Comparison of ENCODE assay signal across 19 cellular contexts in the genomic region with DNA sequence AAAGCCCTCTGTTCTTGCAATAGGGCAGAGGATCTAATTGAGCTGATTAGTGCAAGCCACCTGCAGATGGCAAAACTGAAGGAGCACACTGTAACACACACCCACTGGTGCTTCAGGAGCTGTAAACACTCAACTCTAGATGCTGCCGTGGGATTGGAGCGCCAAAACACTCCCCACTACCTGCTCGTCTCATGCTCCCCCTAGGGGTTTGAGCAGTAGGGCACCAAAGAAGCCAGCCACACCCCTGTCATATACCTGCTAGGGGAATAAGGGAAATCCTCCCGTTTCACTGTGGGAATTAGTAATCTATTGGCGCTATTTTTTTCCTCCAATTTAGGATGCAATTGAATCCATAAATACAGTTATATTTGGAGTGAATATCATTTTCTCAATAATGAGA.
"Had no signal": no experiment of that assay in that cellular context is flagged by ENCODE, and none has a peak within 500 bp of the region (broad histone marks: within the 10 kb centered on the region; RNA-seq: fewer than 3 reads in every experiment).

No MANE protein-coding gene starts in this region.

- H3K9me3 Mint-ChIP-seq: activated CD4-positive, alpha-beta memory T cell treated with anti-CD3 and anti-CD28 coated beads for 36 hours; activated naive CD4-positive, alpha-beta T cell treated with anti-CD3 and anti-CD28 coated beads, Interleukin-2, amount 10 ng/mL, durations not matched to agents 7 days and 5 days; activated T-helper 2 cell treated with anti-CD3 and anti-CD28 coated beads, Interferon-gamma antibody, Interleukin-2, Interleukin-4, amounts not matched to agents 10 μg/mL and 5 μg/mL and 100 μg/mL, durations not matched to agents 14 hours and 24 hours and 36 hours; effector memory CD8-positive, alpha-beta T cell; nephron had no signal

- H3K4me3 ChIP-seq: tibial artery had no signal

- H3K27ac ChIP-seq: epithelial cell of prostate, tibial artery had no signal

- DNase-seq: activated CD4-positive, alpha-beta memory T cell treated with anti-CD3 and anti-CD28 coated beads for 36 hours; activated CD4-positive, CD25-positive, alpha-beta regulatory T cell treated with anti-CD3 and anti-CD28 coated beads, Interleukin-2, amount 50 U/mL, for 72 hours; activated CD8-positive, alpha-beta memory T cell treated with anti-CD3 and anti-CD28 coated beads, Interleukin-2, amount 10 ng/mL, durations not matched to agents 7 days and 5 days; activated naive CD4-positive, alpha-beta T cell treated with anti-CD3 and anti-CD28 coated beads, Interleukin-2, amount 10 ng/mL, durations not matched to agents 7 days and 5 days; activated T-cell treated with anti-CD3 and anti-CD28 coated beads, Interleukin-2, amount 50 U/mL, for 1 hour; dermis blood vessel endothelial cell; effector memory CD8-positive, alpha-beta T cell; foreskin melanocyte; immature natural killer cell; nucleus accumbens; posterior cingulate gyrus; retina; stimulated activated CD4-positive, alpha-beta T cell treated with anti-CD3 and anti-CD28 coated beads, Interleukin-4, amount 100 ng/mL, for 24 hours; stimulated activated naive CD4-positive, alpha-beta T cell; tibial artery had no signal

- H3K9me3 ChIP-seq: tibial artery had no signal

- H3K4me3 Mint-ChIP-seq: activated CD4-positive, alpha-beta memory T cell treated with anti-CD3 and anti-CD28 coated beads for 36 hours; activated CD8-positive, alpha-beta memory T cell treated with anti-CD3 and anti-CD28 coated beads, Interleukin-2, amount 10 ng/mL, durations not matched to agents 7 days and 5 days; activated naive CD4-positive, alpha-beta T cell treated with anti-CD3 and anti-CD28 coated beads, Interleukin-2, amount 10 ng/mL, durations not matched to agents 7 days and 5 days; effector memory CD8-positive, alpha-beta T cell; immature natural killer cell; nephron had no signal

- H3K4me1 Mint-ChIP-seq: activated CD8-positive, alpha-beta memory T cell treated with anti-CD3 and anti-CD28 coated beads, Interleukin-2, amount 10 ng/mL, durations not matched to agents 7 days and 5 days; activated naive CD4-positive, alpha-beta T cell treated with anti-CD3 and anti-CD28 coated beads, Interleukin-2, amount 10 ng/mL, durations not matched to agents 7 days and 5 days; immature natural killer cell; nephron had no signal

- H3K36me3 Mint-ChIP-seq: activated CD4-positive, alpha-beta memory T cell treated with anti-CD3 and anti-CD28 coated beads for 36 hours; activated CD8-positive, alpha-beta memory T cell treated with anti-CD3 and anti-CD28 coated beads, Interleukin-2, amount 10 ng/mL, durations not matched to agents 7 days and 5 days; activated naive CD4-positive, alpha-beta T cell treated with anti-CD3 and anti-CD28 coated beads, Interleukin-2, amount 10 ng/mL, durations not matched to agents 7 days and 5 days; immature natural killer cell had no signal

- H3K27ac Mint-ChIP-seq: activated CD4-positive, alpha-beta memory T cell treated with anti-CD3 and anti-CD28 coated beads for 36 hours; activated CD8-positive, alpha-beta memory T cell treated with anti-CD3 and anti-CD28 coated beads, Interleukin-2, amount 10 ng/mL, durations not matched to agents 7 days and 5 days; activated naive CD4-positive, alpha-beta T cell treated with anti-CD3 and anti-CD28 coated beads, Interleukin-2, amount 10 ng/mL, durations not matched to agents 7 days and 5 days; activated T-helper 2 cell treated with anti-CD3 and anti-CD28 coated beads, Interferon-gamma antibody, Interleukin-2, Interleukin-4, amounts not matched to agents 10 μg/mL and 5 μg/mL and 100 μg/mL, durations not matched to agents 14 hours and 24 hours and 36 hours; effector memory CD8-positive, alpha-beta T cell; immature natural killer cell; nephron had no signal

- H3K27me3 ChIP-seq: tibial artery had no signal

- H3K4me1 ChIP-seq: tibial artery had no signal

- H3K27me3 Mint-ChIP-seq: activated CD4-positive, alpha-beta memory T cell treated with anti-CD3 and anti-CD28 coated beads for 36 hours; activated CD8-positive, alpha-beta memory T cell treated with anti-CD3 and anti-CD28 coated beads, Interleukin-2, amount 10 ng/mL, durations not matched to agents 7 days and 5 days; activated naive CD4-positive, alpha-beta T cell treated with anti-CD3 and anti-CD28 coated beads, Interleukin-2, amount 10 ng/mL, durations not matched to agents 7 days and 5 days; effector memory CD8-positive, alpha-beta T cell had no signal

- H3K36me3 ChIP-seq: tibial artery had no signal

- ATAC-seq: activated CD8-positive, alpha-beta memory T cell treated with anti-CD3 and anti-CD28 coated beads, Interleukin-2, amount 10 ng/mL, durations not matched to agents 7 days and 5 days; effector memory CD8-positive, alpha-beta T cell had no signal

- FAIRE-seq: urothelium cell line had no signal
